Comparison of ENCODE assay signal across 15 cellular contexts in the genomic region with DNA sequence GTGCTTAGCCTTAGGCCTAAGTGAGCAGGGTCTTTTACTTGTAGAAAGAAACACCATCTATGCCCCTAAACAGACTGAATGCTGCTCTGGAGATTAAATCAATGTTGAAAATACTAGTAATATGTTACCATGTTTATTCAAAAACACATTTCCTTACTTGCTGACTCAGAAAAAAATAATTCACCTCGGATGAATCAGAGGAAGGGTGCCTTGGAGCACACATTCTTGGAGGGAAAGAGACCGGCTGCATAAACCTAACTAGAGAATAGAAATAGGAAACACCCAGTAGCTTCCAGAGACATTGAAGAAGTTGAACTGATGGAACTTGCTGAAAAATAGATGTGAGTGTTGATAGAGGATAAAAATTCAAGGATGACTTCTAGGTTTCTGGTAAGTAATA.
DNase-seq lines count a peak whose midpoint lies in the region; ATAC-seq, FAIRE-seq and TF ChIP-seq lines count a peak whose summit lies in the region.
"Had no signal": no experiment of that assay in that cellular context is flagged by ENCODE, and none has a peak within 500 bp of the region (broad histone marks: within the 10 kb centered on the region; RNA-seq: fewer than 3 reads in every experiment).

No MANE protein-coding gene starts in this region.

- H3K36me3 ChIP-seq in bronchial epithelial cell (ENCODE audit: control insufficient read depth, insufficient read depth, low read length) (no peaks in the 10 kb centered on the region), kidney epithelial cell (ENCODE audit: control insufficient read depth, insufficient read depth, low read length) (no peaks in the 10 kb centered on the region)
- H3K36me3 ChIP-seq: tibial artery had no signal

- no peaks in the 10 kb centered on the region for H3K4me1 Mint-ChIP-seq in activated naive CD8-positive, alpha-beta T cell treated with anti-CD3 and anti-CD28 coated beads, Interleukin-2, amount 50 U/mL, for 24 hours
- H3K4me1 Mint-ChIP-seq: central memory CD8-positive, alpha-beta T cell had no signal

- POLR2A ChIA-PET in AG04449 (lab: Yijun Ruan, JAX), result no interaction called here

- no peaks in the 10 kb centered on the region for H3K27me3 Mint-ChIP-seq in activated naive CD8-positive, alpha-beta T cell treated with anti-CD3 and anti-CD28 coated beads, Interleukin-2, amount 50 U/mL, for 24 hours
- H3K27me3 Mint-ChIP-seq: central memory CD8-positive, alpha-beta T cell had no signal

- H3K27me3 ChIP-seq in bronchial epithelial cell (ENCODE audit: control insufficient read depth, insufficient read depth, low read length) (no peaks in the 10 kb centered on the region), kidney epithelial cell (ENCODE audit: control insufficient read depth, insufficient read depth, low read length) (no peaks in the 10 kb centered on the region)
- H3K27me3 ChIP-seq: tibial artery had no signal

- DNase-seq in AG04449 (ENCODE audit: low read depth, low spot score), result peak; percentile 26
- DNase-seq in HT1080 (ENCODE audit: low read depth), result peak; percentile 79
- peak; percentile 82 for DNase-seq in bronchial epithelial cell (ENCODE audit: low read depth)
- DNase-seq in kidney epithelial cell (ENCODE audit: low read depth), result peak; percentile 25
- no peak for DNase-seq in midbrain (lab: John Stamatoyannopoulos, UW)
- no peak for DNase-seq in activated gamma-delta T cell (lab: John Stamatoyannopoulos, UW)
- no peak for DNase-seq in activated naive CD8-positive, alpha-beta T cell treated with anti-CD3 and anti-CD28 coated beads, Interleukin-2, amount 50 U/mL, for 24 hours
- DNase-seq: activated CD4-positive, alpha-beta T cell treated with anti-CD3 and anti-CD28 coated beads, Interleukin-2, amount 50 U/mL, for 1 hour; activated gamma-delta T cell treated with Interleukin-2 at 50 U/mL for 16 hours; AML-193; NCI-H2029 treated with DMSO at 0.1 percent for 48 hours; T1000; tibial artery had no signal

- CTCF ChIA-PET in AG04449 (lab: Yijun Ruan, JAX), result interaction anchor here (0.9 to 2.0 kb wide), 3 partner anchors 10 to 101 kb away, joined by 3 to 6 read pairs (median 5); no protein-coding TSS in a partner anchor

- H3K36me3 Mint-ChIP-seq in activated naive CD8-positive, alpha-beta T cell treated with anti-CD3 and anti-CD28 coated beads, Interleukin-2, amount 50 U/mL, for 24 hours (ENCODE audit: low read depth), result no peaks in the 10 kb centered on the region

- H3K9me3 Mint-ChIP-seq in activated naive CD8-positive, alpha-beta T cell treated with anti-CD3 and anti-CD28 coated beads, Interleukin-2, amount 50 U/mL, for 24 hours, result peaks cover 26% of the 10 kb centered on the region

- no peak overlapping the region for H3K4me3 Mint-ChIP-seq in activated naive CD8-positive, alpha-beta T cell treated with anti-CD3 and anti-CD28 coated beads, Interleukin-2, amount 50 U/mL, for 24 hours
- H3K4me3 Mint-ChIP-seq: central memory CD8-positive, alpha-beta T cell had no signal

- FAIRE-seq in bronchial epithelial cell (lab: Jason Lieb, UNC), result no peak

- no peak overlapping the region for H3K4me3 ChIP-seq in AG04449 (ENCODE audit: low read depth, low read length)
- no peak overlapping the region for H3K4me3 ChIP-seq in bronchial epithelial cell (ENCODE audit: low read depth, low read length)
- H3K4me3 ChIP-seq in kidney epithelial cell (ENCODE audit: low read depth, low read length), result no peak overlapping the region
- H3K4me3 ChIP-seq: tibial artery had no signal

- H3K27ac Mint-ChIP-seq in activated naive CD8-positive, alpha-beta T cell treated with anti-CD3 and anti-CD28 coated beads, Interleukin-2, amount 50 U/mL, for 24 hours, result no peak overlapping the region

- no peak for ATAC-seq in activated naive CD8-positive, alpha-beta T cell treated with anti-CD3 and anti-CD28 coated beads, Interleukin-2, amount 50 U/mL, for 24 hours
- ATAC-seq in HG03565 (IDR thresholded peaks at IDR 0.05; ENCODE audit: unreplicated experiment), result no peak

- no peak for TF ChIP-seq CTCF in AG04449 (IDR thresholded peaks at IDR 0.05; ENCODE audit: insufficient read depth, low read length, missing control alignments)
- no peak for TF ChIP-seq CTCF in bronchial epithelial cell (IDR thresholded peaks at IDR 0.05; ENCODE audit: insufficient read depth, low read length, severe bottlenecking)
- TF ChIP-seq CTCF in kidney epithelial cell (IDR thresholded peaks at IDR 0.05; ENCODE audit: insufficient read depth, low read length, poor library complexity, severe bottlenecking), result no peak

Comparison
In these comparisons a context has a peak if more than half of its experiments do, and no peak if none do; other contexts are left out.
1. DNase-seq: peak in AG04449 (single experiment), HT1080 (single experiment), bronchial epithelial cell (single experiment) and kidney epithelial cell (single experiment); none in midbrain (single experiment), activated gamma-delta T cell (single experiment) and activated naive CD8-positive, alpha-beta T cell treated with anti-CD3 and anti-CD28 coated beads, Interleukin-2, amount 50 U/mL, for 24 hours (single experiment).